Comparison of ENCODE assay signal across 8 cellular contexts in the genomic region with DNA sequence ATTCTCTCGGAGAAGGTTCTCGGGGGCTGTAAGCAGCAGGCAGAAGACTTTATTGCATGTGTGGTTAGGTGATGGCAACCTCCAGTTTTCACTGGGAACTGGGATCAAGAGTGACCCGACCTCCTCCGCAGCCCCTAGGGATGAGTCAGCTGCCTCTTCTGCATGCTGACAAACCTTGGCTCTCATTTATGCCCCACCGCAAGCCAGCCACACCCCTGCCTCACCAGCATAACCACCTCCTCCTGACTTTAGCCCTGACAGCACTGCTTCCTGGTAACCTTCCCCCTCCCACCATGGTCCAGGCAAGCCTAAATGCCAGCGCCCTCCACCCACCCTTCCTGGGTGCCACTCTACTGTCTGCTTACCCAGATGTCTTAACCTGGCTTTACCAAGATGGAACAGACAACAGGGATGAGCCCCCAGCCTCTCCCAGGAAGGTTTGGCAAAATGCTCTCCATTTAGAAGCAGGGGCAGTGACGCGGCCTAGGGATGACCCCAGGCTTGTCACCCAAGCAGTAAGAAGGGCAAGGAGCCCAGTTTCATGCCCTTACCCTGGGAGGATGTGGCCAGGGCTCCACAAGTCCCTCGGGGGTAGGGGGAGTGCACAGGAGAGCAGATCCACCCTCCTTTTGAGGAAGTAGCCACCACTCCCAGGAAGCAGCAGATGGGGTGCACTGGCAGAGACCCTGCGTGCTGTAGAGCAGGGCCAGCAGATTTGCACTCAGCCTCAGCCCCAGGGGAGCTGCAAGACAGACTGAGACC.
DNase-seq lines count a peak whose midpoint lies in the region; ATAC-seq and TF ChIP-seq lines count a peak whose summit lies in the region.

No MANE protein-coding gene starts in this region.

- peak overlapping the region in 10 of 11 experiments; percentile 8 to 78 (median 62); a peak in 20 of 22 replicates for H3K9ac ChIP-seq in BLaER1 treated with 17β-estradiol and CSF1 and Interleukin-3, amounts not matched to agents 10 nM and 100 nM

- WGBS in testis, 2 donors: 81 to 83% methylated on average over 6 to 10 of the region's 10 CpGs

- peaks cover 0 to 2% of the 10 kb centered on the region in 2 donors for H3K4me1 Mint-ChIP-seq in immature natural killer cell

- H3K27ac Mint-ChIP-seq in immature natural killer cell: no peak overlapping the region

- intact Hi-C loops in testis (cut with DNase I; ENCODE audit: low total_unique reads): no loop called here

- peak overlapping the region in 7 of 10 experiments; percentile 2 to 60 (median 36); a peak in 9 of 20 replicates for H3K4me3 ChIP-seq in BLaER1 treated with 17β-estradiol and CSF1 and Interleukin-3, amounts not matched to agents 10 nM and 100 nM
- no peak overlapping the region for H3K4me3 ChIP-seq in fibroblast of pulmonary artery (replicated peaks; ENCODE audit: low read depth, low read length)
- no peak overlapping the region for H3K4me3 ChIP-seq in testis

- no peaks in the 10 kb centered on the region for H3K36me3 Mint-ChIP-seq in immature natural killer cell

- H3K27me3 Mint-ChIP-seq in immature natural killer cell (ENCODE audit: low read depth in 3 of 3): no peaks in the 10 kb centered on the region

- DNase-seq in NCI-H82 treated with DMSO at 0.1 percent for 48 hours (lab: John Stamatoyannopoulos, UW; ENCODE audit: unreplicated experiment) (peak; percentile 66), fibroblast of pulmonary artery (ENCODE audit: low read depth) (peak; percentile 34), testis (no peak), erythroblast (lab: John Stamatoyannopoulos, UW) (no peak), immature natural killer cell (no peak)

- H3K27ac ChIP-seq in BLaER1 treated with 17β-estradiol and CSF1 and Interleukin-3, amounts not matched to agents 10 nM and 100 nM: peak overlapping the region in 10 of 11 experiments; percentile 51 to 91 (median 79); a peak in 20 of 22 replicates
- H3K27ac ChIP-seq in testis: no peak overlapping the region

- H3K9me3 Mint-ChIP-seq in immature natural killer cell: no peaks in the 10 kb centered on the region

- peaks cover 24 to 38% (median 26%) of the 10 kb centered on the region in 10 experiments for H3K4me1 ChIP-seq in BLaER1 treated with 17β-estradiol and CSF1 and Interleukin-3, amounts not matched to agents 10 nM and 100 nM
- H3K4me1 ChIP-seq in testis: no peaks in the 10 kb centered on the region

- H3K27me3 ChIP-seq in BLaER1 treated with 17β-estradiol and CSF1 and Interleukin-3, amounts not matched to agents 10 nM and 100 nM: no peaks in the 10 kb centered on the region
- no peaks in the 10 kb centered on the region for H3K27me3 ChIP-seq in testis

- peak overlapping the region; percentile 75 to 96 (median 87) for H3K4me2 ChIP-seq in BLaER1 treated with 17β-estradiol and CSF1 and Interleukin-3, amounts not matched to agents 10 nM and 100 nM

- ATAC-seq in GM21619 (IDR thresholded peaks at IDR 0.05; ENCODE audit: unreplicated experiment) (peak; percentile 84), GM21737 (IDR thresholded peaks at IDR 0.05; ENCODE audit: unreplicated experiment) (no peak)

- TF ChIP-seq CTCF in fibroblast of pulmonary artery (IDR thresholded peaks at IDR 0.05; ENCODE audit: low read length, missing control alignments): no peak
- TF ChIP-seq CTCF in testis (IDR thresholded peaks at IDR 0.05): no peak

- no peak overlapping the region for H3K4me3 Mint-ChIP-seq in immature natural killer cell

- TF ChIP-seq POLR2A in testis (IDR thresholded peaks at IDR 0.05) (no peak), erythroblast (IDR thresholded peaks at IDR 0.05; ENCODE audit: low read length) (no peak)

- H3K36me3 ChIP-seq in BLaER1 treated with 17β-estradiol and CSF1 and Interleukin-3, amounts not matched to agents 10 nM and 100 nM: no peaks in the 10 kb centered on the region
- no peaks in the 10 kb centered on the region for H3K36me3 ChIP-seq in testis (ENCODE audit: low read depth, missing control alignments)

- no peaks in the 10 kb centered on the region for H3K9me3 ChIP-seq in BLaER1 treated with 17β-estradiol and CSF1 and Interleukin-3, amounts not matched to agents 10 nM and 100 nM (replicated peaks in 1 of 11)
- no peaks in the 10 kb centered on the region for H3K9me3 ChIP-seq in testis

- no peaks in the 10 kb centered on the region for H4K20me1 ChIP-seq in BLaER1 treated with 17β-estradiol and CSF1 and Interleukin-3, amounts not matched to agents 10 nM and 100 nM

Comparison
In these comparisons a context has a peak if more than half of its experiments do, and no peak if none do; other contexts are left out.
1. H3K27ac ChIP-seq: peak in BLaER1 treated with 17β-estradiol and CSF1 and Interleukin-3, amounts not matched to agents 10 nM and 100 nM (10 of 11); none in testis (0 of 2).
2. H3K4me3 ChIP-seq: peak in BLaER1 treated with 17β-estradiol and CSF1 and Interleukin-3, amounts not matched to agents 10 nM and 100 nM (7 of 10); none in fibroblast of pulmonary artery (single experiment) and testis (0 of 2).
3. DNase-seq: peak in NCI-H82 treated with DMSO at 0.1 percent for 48 hours (single experiment) and fibroblast of pulmonary artery (single experiment); none in testis (single experiment), erythroblast (0 of 2) and immature natural killer cell (0 of 3).